ENCODE assay signal across 12 cellular contexts in genomic region chr20:4449977-4450715, GRCh38.
DNase-seq lines count a peak whose midpoint lies in the region; ATAC-seq and TF ChIP-seq lines count a peak whose summit lies in the region.
"Had no signal": no experiment of that assay in that cellular context is flagged by ENCODE, and none has a peak within 500 bp of the region (broad histone marks: within the 10 kb centered on the region; RNA-seq: fewer than 3 reads in every experiment).

No MANE protein-coding gene starts in this region.

- no peaks in the 10 kb centered on the region for H3K36me3 ChIP-seq in sigmoid colon
- H3K36me3 ChIP-seq: tibial nerve had no signal

- no peaks in the 10 kb centered on the region for H3K27me3 ChIP-seq in sigmoid colon
- H3K27me3 ChIP-seq: tibial nerve had no signal

- 67 to 78% methylated on average over 9 of the region's 9 CpGs for WGBS in sigmoid colon, 2 donors

- TF ChIP-seq POLR2A in sigmoid colon (IDR thresholded peaks at IDR 0.05), result no peak

- TF ChIP-seq CTCF in HFF-Myc (IDR thresholded peaks at IDR 0.05; ENCODE audit: low read depth, low read length, missing control alignments), result peak; percentile 29
- peak; percentile 61 for TF ChIP-seq CTCF in fibroblast of villous mesenchyme (IDR thresholded peaks at IDR 0.05; ENCODE audit: insufficient read depth, low read depth, low read length)
- peak in 3 of 4 experiments; percentile 5 to 46 (median 21) for TF ChIP-seq CTCF in sigmoid colon (IDR thresholded peaks at IDR 0.05)

- intact Hi-C loops in sigmoid colon (cut with DNase I), result no loop called here

- no peak overlapping the region for H3K4me3 ChIP-seq in HFF-Myc (replicated peaks; ENCODE audit: low read depth, low read length)
- peak overlapping the region; percentile 30 for H3K4me3 ChIP-seq in fibroblast of villous mesenchyme (ENCODE audit: low read depth, low read length)
- H3K4me3 ChIP-seq in sigmoid colon, result no peak overlapping the region
- H3K4me3 ChIP-seq: tibial nerve had no signal

- H3K27ac ChIP-seq in sigmoid colon, result peak overlapping the region in 1 of 4 donors; percentile 33
- H3K27ac ChIP-seq: tibial nerve had no signal

- peaks cover 0 to 11% (median 10%) of the 10 kb centered on the region in 4 donors for H3K4me1 ChIP-seq in sigmoid colon

- no peak for ATAC-seq in GM18519 (IDR thresholded peaks at IDR 0.05; ENCODE audit: low FRiP score, unreplicated experiment)
- ATAC-seq: activated CD8-positive, alpha-beta T cell treated with anti-CD3 and anti-CD28 coated beads, Interleukin-2, amount 10 ng/mL, durations not matched to agents 7 days and 5 days had no signal

- in situ Hi-C loops in SK-MEL-5 (cut with HindIII; ENCODE audit: low pct_unique_long_range_greater_than_20kb, low sequenced_read_pairs), result no loop called here

- no peak for TF ChIP-seq EP300 in sigmoid colon (IDR thresholded peaks at IDR 0.05)

- DNase-seq in HFF-Myc (ENCODE audit: extremely low read depth, low read depth), result no peak
- peak; percentile 50 for DNase-seq in SK-MEL-5 (ENCODE audit: low read depth, low spot score)
- DNase-seq in fibroblast of villous mesenchyme (ENCODE audit: low read depth), result peak; percentile 85
- no peak for DNase-seq in sigmoid colon
- DNase-seq in CD1c-positive myeloid dendritic cell (ENCODE audit: extremely low spot score), result no peak
- no peak for DNase-seq in cortex of kidney (lab: John Stamatoyannopoulos, UW)
- DNase-seq in GM03348 (ENCODE audit: low spot score), result no peak
- DNase-seq: activated CD8-positive, alpha-beta T cell treated with anti-CD3 and anti-CD28 coated beads, Interleukin-2, amount 10 ng/mL, durations not matched to agents 7 days and 5 days; cerebellar nuclear complex; kidney glomerular epithelial cell had no signal

- no peaks in the 10 kb centered on the region for H3K9me3 ChIP-seq in sigmoid colon
- H3K9me3 ChIP-seq: tibial nerve had no signal

Comparison
In these comparisons a context has a peak if more than half of its experiments do, and no peak if none do; other contexts are left out.
1. DNase-seq: peak in SK-MEL-5 (single experiment) and fibroblast of villous mesenchyme (single experiment); none in HFF-Myc (single experiment), sigmoid colon (single experiment), CD1c-positive myeloid dendritic cell (single experiment), cortex of kidney (single experiment) and GM03348 (single experiment).
2. Peak in every context shown above with its lines, with median percentiles within 50 percentile points of each other: CTCF ChIP-seq.